Comparison of ENCODE assay signal across 1 cellular context in the genomic region with DNA sequence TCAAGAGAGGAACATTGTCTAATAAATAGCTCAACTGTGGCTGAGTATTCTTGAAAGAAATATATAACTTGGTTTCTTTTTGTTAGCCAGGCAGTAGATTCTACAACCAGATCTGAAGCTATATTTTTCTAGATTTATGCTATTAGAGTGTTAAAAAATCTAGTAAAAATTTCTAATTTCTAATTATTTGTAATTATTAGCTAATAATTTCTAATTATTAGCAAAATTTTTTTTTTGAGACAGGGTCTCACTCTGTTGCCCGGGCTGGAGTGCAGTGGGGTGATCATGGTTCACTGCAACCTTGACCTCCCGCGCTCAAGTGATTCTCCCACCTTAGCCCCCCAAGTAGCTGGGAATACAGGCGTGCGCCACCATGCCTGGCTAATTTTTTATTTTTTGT.
TF ChIP-seq lines count a peak whose summit lies in the region.

No MANE protein-coding gene starts in this region.

TF ChIP-seq in SK-N-SH, 30 proteins besides CTCF, POLR2A, EP300 and RAD21 (continued from another document):
- TF ChIP-seq, protein P1, sequence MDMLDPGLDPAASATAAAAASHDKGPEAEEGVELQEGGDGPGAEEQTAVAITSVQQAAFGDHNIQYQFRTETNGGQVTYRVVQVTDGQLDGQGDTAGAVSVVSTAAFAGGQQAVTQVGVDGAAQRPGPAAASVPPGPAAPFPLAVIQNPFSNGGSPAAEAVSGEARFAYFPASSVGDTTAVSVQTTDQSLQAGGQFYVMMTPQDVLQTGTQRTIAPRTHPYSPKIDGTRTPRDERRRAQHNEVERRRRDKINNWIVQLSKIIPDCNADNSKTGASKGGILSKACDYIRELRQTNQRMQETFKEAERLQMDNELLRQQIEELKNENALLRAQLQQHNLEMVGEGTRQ (IDR thresholded peaks at IDR 0.05; ENCODE audit: borderline replicate concordance, low read depth, low read length): no peak
- no peak for TF ChIP-seq SMC3 (IDR thresholded peaks at IDR 0.05; ENCODE audit: low read depth, low read length)
- TF ChIP-seq ELF1 (IDR thresholded peaks at IDR 0.05): no peak
- TF ChIP-seq SIN3A (IDR thresholded peaks at IDR 0.05; ENCODE audit: borderline replicate concordance, low read depth, low read length): no peak
- no peak for TF ChIP-seq FOXJ3 (CRISPR knock-in tag; IDR thresholded peaks at IDR 0.05)
- no peak for TF ChIP-seq FOSL2 (IDR thresholded peaks at IDR 0.05; ENCODE audit: borderline replicate concordance, low read depth)
- no peak for TF ChIP-seq YY1 (IDR thresholded peaks at IDR 0.05; ENCODE audit: low read depth)
- no peak for TF ChIP-seq POLR2AphosphoS5 (IDR thresholded peaks at IDR 0.05; ENCODE audit: low read depth, low read length)
